ENCODE assay signal across 35 cellular contexts in genomic region chr16:56073508-56073907, GRCh38.
A peak's percentile ranks its signal among the peaks of the same experiment; 100 is the strongest.
DNase-seq lines count a peak whose midpoint lies in the region; ATAC-seq, FAIRE-seq and TF ChIP-seq lines count a peak whose summit lies in the region.
"Had no signal": no experiment of that assay in that cellular context is flagged by ENCODE, and none has a peak within 500 bp of the region (broad histone marks: within the 10 kb centered on the region; RNA-seq: fewer than 3 reads in every experiment).

No MANE protein-coding gene starts in this region.

- in situ Hi-C loops in K562 (cut with MboI): no loop called here

- no peak overlapping the region for H2AFZ ChIP-seq in K562 (ENCODE audit: low read depth, low read length)
- no peak overlapping the region for H2AFZ ChIP-seq in Karpas-422 (ENCODE audit: low read length)

- no peak for FAIRE-seq in K562 (lab: Jason Lieb, UNC)
- FAIRE-seq: A204.1, A549, D721Med had no signal

- H3K27ac ChIP-seq in K562 (ENCODE audit: extremely low read depth, low read depth, low read length) (no peak overlapping the region), Karpas-422 (ENCODE audit: low read length) (no peak overlapping the region)
- H3K27ac ChIP-seq: 22Rv1; A549; BLaER1; BLaER1 treated with 17β-estradiol and CSF1 and Interleukin-3, amounts not matched to agents 10 nM and 100 nM; C4-2B had no signal

- no peaks in the 10 kb centered on the region for H4K20me1 ChIP-seq in K562 (replicated peaks; ENCODE audit: control insufficient read depth, insufficient read depth, low read length)
- no peaks in the 10 kb centered on the region for H4K20me1 ChIP-seq in Karpas-422 (ENCODE audit: insufficient read depth, low read depth, low read length)
- H4K20me1 ChIP-seq: BLaER1; BLaER1 treated with 17β-estradiol and CSF1 and Interleukin-3, amounts not matched to agents 10 nM and 100 nM had no signal

- no peaks in the 10 kb centered on the region for H3K4me1 Mint-ChIP-seq in osteocyte (ENCODE audit: unreplicated experiment)
- no peaks in the 10 kb centered on the region for H3K4me1 Mint-ChIP-seq in activated T-helper 1 cell treated with anti-CD3 and anti-CD28 coated beads, Interleukin-12 subunit alpha, Interleukin-12 subunit beta, Interleukin-2, Interleukin-4 antibody, amounts not matched to agents 30 ng/mL and 10 ng/mL and 1 ng/mL, durations not matched to agents 14 hours and 24 hours and 36 hours (ENCODE audit: low read depth)
- H3K4me1 Mint-ChIP-seq: B cell; CD14-positive monocyte; CD4-positive, alpha-beta memory T cell; CD4-positive, CD25-positive, alpha-beta regulatory T cell; CD8-positive, alpha-beta memory T cell had no signal

- TF ChIP-seq POLR2A in K562 (conservative IDR thresholded peaks at IDR 0.05): no peak

- no peaks in the 10 kb centered on the region for H3K4me1 ChIP-seq in K562 (replicated peaks in 1 of 2; ENCODE audit: control insufficient read depth in 2 of 2, insufficient read depth in 2 of 2, low read length in 2 of 2)
- H3K4me1 ChIP-seq in Karpas-422 (ENCODE audit: low read length): no peaks in the 10 kb centered on the region
- H3K4me1 ChIP-seq: A549, Caco-2 had no signal

- 0% methylated on average over 4 of the region's 4 CpGs for WGBS in K562 (ENCODE audit: insufficient coverage, low coverage, missing lambda C conversion rate)

- TF ChIP-seq CTCF in K562 (IDR thresholded peaks at IDR 0.05 in 2 of 3, conservative IDR thresholded peaks at IDR 0.05 in 1 of 3; ENCODE audit: insufficient read depth in 2 of 3, low read depth in 1 of 3, low read length in 3 of 3): no peak
- TF ChIP-seq CTCF in osteocyte (IDR thresholded peaks at IDR 0.05): no peak
- TF ChIP-seq CTCF in GM10266 (IDR thresholded peaks at IDR 0.05; ENCODE audit: control insufficient read depth, insufficient read depth, low read depth, missing control alignments): no peak

- POLR2A ChIA-PET in HEK293T (lab: Yijun Ruan, JAX): no interaction called here
- POLR2A ChIA-PET in K562 (lab: Yijun Ruan, JAX): no interaction called here

- CTCF ChIA-PET in HEK293T (lab: Yijun Ruan, JAX): no interaction called here
- CTCF ChIA-PET in K562 (lab: Yijun Ruan, JAX; ENCODE audit: low intra/inter-chr PET ratio): no interaction called here

- no peaks in the 10 kb centered on the region for H3K9me3 Mint-ChIP-seq in osteocyte (ENCODE audit: unreplicated experiment)
- H3K9me3 Mint-ChIP-seq in activated T-helper 1 cell treated with anti-CD3 and anti-CD28 coated beads, Interleukin-12 subunit alpha, Interleukin-12 subunit beta, Interleukin-2, Interleukin-4 antibody, amounts not matched to agents 30 ng/mL and 10 ng/mL and 1 ng/mL, durations not matched to agents 14 hours and 24 hours and 36 hours: no peaks in the 10 kb centered on the region
- H3K9me3 Mint-ChIP-seq: CD4-positive, alpha-beta memory T cell; CD4-positive, alpha-beta T cell; CD8-positive, alpha-beta T cell had no signal

- H3K4me3 ChIP-seq in K562: no peak overlapping the region
- H3K4me3 ChIP-seq in Karpas-422 (ENCODE audit: low read length): no peak overlapping the region
- H3K4me3 ChIP-seq: A549; BLaER1; BLaER1 treated with 17β-estradiol and CSF1 and Interleukin-3, amounts not matched to agents 10 nM and 100 nM had no signal

- H3K4me2 ChIP-seq in K562 (ENCODE audit: insufficient read depth, low read length): no peak overlapping the region
- no peak overlapping the region for H3K4me2 ChIP-seq in Karpas-422 (ENCODE audit: low read depth, low read length, poor library complexity, severe bottlenecking)
- H3K4me2 ChIP-seq: A549; BLaER1; BLaER1 treated with 17β-estradiol and CSF1 and Interleukin-3, amounts not matched to agents 10 nM and 100 nM had no signal

- DNase-seq in HEK293T (ENCODE audit: extremely low spot score) (no peak), K562 (ENCODE audit: extremely low read depth in 1 of 4, low spot score in 3 of 4) (no peak), osteocyte (ENCODE audit: extremely low spot score, unreplicated experiment) (peak; percentile 63), Karpas-422 (no peak), GM10266 (ENCODE audit: extremely low spot score) (no peak)
- DNase-seq in activated T-helper 1 cell treated with anti-CD3 and anti-CD28 coated beads, Interleukin-12 subunit alpha, Interleukin-12 subunit beta, Interleukin-2, Interleukin-4 antibody, amounts not matched to agents 30 ng/mL and 10 ng/mL and 1 ng/mL, durations not matched to agents 14 hours and 24 hours and 36 hours (ENCODE audit: low spot score): no peak
- DNase-seq: 8988T; ACHN; AML-193; BE2C; C1 segment of cervical spinal cord; Caco-2; Calu3; CD4-positive, alpha-beta memory T cell; CD4-positive, alpha-beta T cell; CD4-positive, CD25-positive, alpha-beta regulatory T cell; CD8-positive, alpha-beta memory T cell; CD8-positive, alpha-beta T cell; COR-L47; DMS 273 treated with DMSO at 0.1 percent for 48 hours; DMS153; DMS53; DMS79; DMS79 treated with DMSO at 0.1 percent for 48 hours; DND-41; EL had no signal

- BruUV-seq in K562 (replicated peaks; lab: Mats Ljungman, UMichigan): no TSS peak

- H3K9me2 ChIP-seq in Karpas-422 (replicated peaks; ENCODE audit: insufficient read depth, low read length): no peaks in the 10 kb centered on the region

- no peak for TF ChIP-seq EP300 in K562 (IDR thresholded peaks at IDR 0.05; ENCODE audit: low read length)

- 0 out of 5 replicates have a peak, but pooled peaks cover 0 to 5% of the 10 kb centered on the region in 2 experiments for H3K27me3 ChIP-seq in K562 (ENCODE audit: control insufficient read depth in 2 of 2, insufficient read depth in 2 of 2, low read length in 2 of 2)
- H3K27me3 ChIP-seq in Karpas-422 (ENCODE audit: low read length): no peaks in the 10 kb centered on the region
- H3K27me3 ChIP-seq: BE2C; BLaER1; BLaER1 treated with 17β-estradiol and CSF1 and Interleukin-3, amounts not matched to agents 10 nM and 100 nM had no signal

- no peaks in the 10 kb centered on the region for H3K36me3 ChIP-seq in K562 (ENCODE audit: control insufficient read depth, insufficient read depth, low read length)
- H3K36me3 ChIP-seq in Karpas-422 (ENCODE audit: insufficient read depth, low read length): no peaks in the 10 kb centered on the region
- H3K36me3 ChIP-seq: BE2C; BLaER1; BLaER1 treated with 17β-estradiol and CSF1 and Interleukin-3, amounts not matched to agents 10 nM and 100 nM had no signal

- H3K27ac Mint-ChIP-seq in osteocyte (ENCODE audit: unreplicated experiment): no peak overlapping the region
- H3K27ac Mint-ChIP-seq in activated T-helper 1 cell treated with anti-CD3 and anti-CD28 coated beads, Interleukin-12 subunit alpha, Interleukin-12 subunit beta, Interleukin-2, Interleukin-4 antibody, amounts not matched to agents 30 ng/mL and 10 ng/mL and 1 ng/mL, durations not matched to agents 14 hours and 24 hours and 36 hours: no peak overlapping the region
- H3K27ac Mint-ChIP-seq: B cell; CD14-positive monocyte; CD4-positive, alpha-beta T cell; CD4-positive, CD25-positive, alpha-beta regulatory T cell; CD8-positive, alpha-beta memory T cell; CD8-positive, alpha-beta T cell had no signal

- intact Hi-C loops in K562 (cut with micrococcal nuclease): no loop called here
- intact Hi-C loops in activated T-helper 1 cell treated with anti-CD3 and anti-CD28 coated beads, Interleukin-12 subunit alpha, Interleukin-12 subunit beta, Interleukin-2, Interleukin-4 antibody, amounts not matched to agents 30 ng/mL and 10 ng/mL and 1 ng/mL, durations not matched to agents 14 hours and 24 hours and 36 hours (cut with micrococcal nuclease): no loop called here

- ATAC-seq in K562: no peak
- ATAC-seq: A549; CD8-positive, alpha-beta T cell had no signal

- no peaks in the 10 kb centered on the region for H3K9me1 ChIP-seq in K562 (ENCODE audit: control insufficient read depth, insufficient read depth, low read length)

- H3K36me3 Mint-ChIP-seq in osteocyte (ENCODE audit: unreplicated experiment): no peaks in the 10 kb centered on the region
- no peaks in the 10 kb centered on the region for H3K36me3 Mint-ChIP-seq in activated T-helper 1 cell treated with anti-CD3 and anti-CD28 coated beads, Interleukin-12 subunit alpha, Interleukin-12 subunit beta, Interleukin-2, Interleukin-4 antibody, amounts not matched to agents 30 ng/mL and 10 ng/mL and 1 ng/mL, durations not matched to agents 14 hours and 24 hours and 36 hours (ENCODE audit: low read depth)
- H3K36me3 Mint-ChIP-seq: CD14-positive monocyte; CD4-positive, alpha-beta memory T cell; CD4-positive, CD25-positive, alpha-beta regulatory T cell; CD8-positive, alpha-beta memory T cell; CD8-positive, alpha-beta T cell had no signal

- H3K9ac ChIP-seq in K562 (ENCODE audit: insufficient read depth in 1 of 2, low read depth in 2 of 2, low read length in 2 of 2) (no peak overlapping the region), Karpas-422 (ENCODE audit: low read length) (no peak overlapping the region)
- H3K9ac ChIP-seq: BLaER1; BLaER1 treated with 17β-estradiol and CSF1 and Interleukin-3, amounts not matched to agents 10 nM and 100 nM had no signal

- no peak for TF ChIP-seq RAD21 in K562 (CRISPR knock-in tag; conservative IDR thresholded peaks at IDR 0.05 in 1 of 2, IDR thresholded peaks at IDR 0.05 in 1 of 2)

- no peaks in the 10 kb centered on the region for H3K79me2 ChIP-seq in K562 (ENCODE audit: control insufficient read depth, insufficient read depth, low read length)
- H3K79me2 ChIP-seq in Karpas-422 (ENCODE audit: low read length): no peaks in the 10 kb centered on the region

- H3K9me3 ChIP-seq in K562 (replicated peaks; ENCODE audit: control insufficient read depth, insufficient read depth, low read depth, low read length) (no peaks in the 10 kb centered on the region), Karpas-422 (ENCODE audit: low read length) (no peaks in the 10 kb centered on the region)
- H3K9me3 ChIP-seq: A549; BE2C; BLaER1; BLaER1 treated with 17β-estradiol and CSF1 and Interleukin-3, amounts not matched to agents 10 nM and 100 nM; Caco-2 had no signal

- H3K27me3 Mint-ChIP-seq in osteocyte (ENCODE audit: unreplicated experiment): no peaks in the 10 kb centered on the region
- peaks cover 5% of the 10 kb centered on the region for H3K27me3 Mint-ChIP-seq in activated T-helper 1 cell treated with anti-CD3 and anti-CD28 coated beads, Interleukin-12 subunit alpha, Interleukin-12 subunit beta, Interleukin-2, Interleukin-4 antibody, amounts not matched to agents 30 ng/mL and 10 ng/mL and 1 ng/mL, durations not matched to agents 14 hours and 24 hours and 36 hours (ENCODE audit: insufficient read depth)

- H3K4me3 Mint-ChIP-seq in osteocyte (ENCODE audit: unreplicated experiment): no peak overlapping the region
- no peak overlapping the region for H3K4me3 Mint-ChIP-seq in activated T-helper 1 cell treated with anti-CD3 and anti-CD28 coated beads, Interleukin-12 subunit alpha, Interleukin-12 subunit beta, Interleukin-2, Interleukin-4 antibody, amounts not matched to agents 30 ng/mL and 10 ng/mL and 1 ng/mL, durations not matched to agents 14 hours and 24 hours and 36 hours
- H3K4me3 Mint-ChIP-seq: B cell; CD14-positive monocyte; CD4-positive, alpha-beta memory T cell; CD4-positive, alpha-beta T cell; CD4-positive, CD25-positive, alpha-beta regulatory T cell; CD8-positive, alpha-beta memory T cell; CD8-positive, alpha-beta T cell had no signal

TF ChIP-seq in K562, 482 proteins besides CTCF, POLR2A, EP300 and RAD21 (continues in another document):
- no peak for TF ChIP-seq ZNF436 (CRISPR knock-in tag; IDR thresholded peaks at IDR 0.05)
